ENCODE assay signal across 20 cellular contexts in the genomic region with DNA sequence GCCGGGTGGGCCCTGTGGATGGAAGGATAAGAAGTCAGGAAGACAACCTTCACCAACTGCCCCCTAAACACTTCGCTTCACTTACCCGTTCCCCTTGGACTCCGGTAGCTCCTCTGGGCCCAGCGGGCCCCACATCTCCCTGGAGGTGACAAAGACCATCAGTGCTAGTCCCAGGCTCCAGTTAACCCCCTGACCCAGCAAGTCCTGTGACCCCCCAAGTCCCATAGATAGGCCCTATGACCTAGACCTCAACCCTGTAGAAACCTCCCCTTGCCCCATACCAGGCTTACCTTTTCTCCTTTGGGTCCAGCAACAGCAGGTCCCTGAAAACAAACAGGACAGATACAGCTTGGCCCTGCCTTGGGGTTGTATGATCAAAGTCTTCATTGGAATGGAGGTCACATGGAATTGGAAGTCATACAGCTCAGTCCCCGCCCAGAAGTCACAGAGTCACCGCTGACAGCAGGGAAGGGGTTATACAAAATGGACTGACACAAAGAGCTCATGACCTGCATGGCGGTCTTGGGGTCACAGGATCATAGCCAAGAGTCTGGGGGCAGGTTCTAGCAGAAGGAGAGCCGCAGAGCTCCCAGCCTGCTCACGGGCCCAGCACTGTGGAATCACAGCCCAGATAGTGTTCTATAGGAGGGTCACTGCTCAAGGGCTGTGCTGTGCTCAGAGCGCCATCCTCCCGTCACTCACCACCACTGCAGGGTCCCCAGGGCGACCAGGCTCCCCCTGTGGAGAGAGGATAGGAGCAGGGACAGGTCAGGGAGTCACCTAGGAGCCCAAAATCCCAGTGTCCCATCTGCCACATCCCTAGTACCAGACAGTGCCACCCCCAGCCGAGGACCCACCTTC. TPM values are rescaled to one million over a fixed set of nuclear protein-coding genes. Genes with fewer than 3 reads are reported as not detected.
A peak's percentile ranks its signal among the peaks of the same experiment; 100 is the strongest.
DNase-seq lines count a peak whose midpoint lies in the region; ATAC-seq and TF ChIP-seq lines count a peak whose summit lies in the region.
"Had no signal": no experiment of that assay in that cellular context is flagged by ENCODE, and none has a peak within 500 bp of the region (broad histone marks: within the 10 kb centered on the region; RNA-seq: fewer than 3 reads in every experiment).

No MANE protein-coding gene starts in this region.

- DNase-seq in HFFc6 (no peak), RWPE1 (ENCODE audit: low spot score) (no peak), KG1 (lab: John Stamatoyannopoulos, UW) (no peak)
- DNase-seq: BE2C, DMS53, GDM1, GOT3, HCEC 1CT, NCI-H1092, NCI-H1436, NCI-H187 treated with DMSO at 0.1 percent for 48 hours, NCI-H2107, NCI-H446 treated with DMSO at 0.1 percent for 48 hours, NCI-H526 treated with DMSO at 0.1 percent for 48 hours, SHP77 had no signal

- H3K9me3 ChIP-seq in liver (ENCODE audit: control insufficient read depth in 4 of 4, low read length in 3 of 4), result no peaks in the 10 kb centered on the region
- H3K9me3 ChIP-seq: A549, BE2C had no signal

- H3K27ac ChIP-seq in RWPE1 (peak overlapping the region; percentile 100), liver (ENCODE audit: low read depth in 1 of 2, low read length in 2 of 2) (no peak overlapping the region)
- H3K27ac ChIP-seq: A549 had no signal

- H3K9me3 Mint-ChIP-seq in HFFc6, result no peaks in the 10 kb centered on the region

- POLR2A ChIA-PET in RWPE1 (lab: Yijun Ruan, JAX; ENCODE audit: low non-redundant PET), result no interaction called here

- no peaks in the 10 kb centered on the region for H3K27me3 ChIP-seq in liver (ENCODE audit: control insufficient read depth in 4 of 4, insufficient read depth in 4 of 4, low read length in 3 of 4)
- H3K27me3 ChIP-seq: BE2C had no signal

- H3K4me1 ChIP-seq in liver (ENCODE audit: control insufficient read depth in 4 of 4, insufficient read depth in 4 of 4, low read length in 3 of 4), result peaks cover 0 to 3% (median 0%) of the 10 kb centered on the region in 4 donors
- H3K4me1 ChIP-seq: A549, BE2C had no signal

- no peak overlapping the region for H3K4me3 Mint-ChIP-seq in HFFc6

- H3K36me3 Mint-ChIP-seq in HFFc6 (ENCODE audit: low read depth), result peaks cover 19% of the 10 kb centered on the region

- CTCF ChIA-PET in RWPE1 (lab: Yijun Ruan, JAX), result interaction anchor here (0.6 kb wide), 1 partner anchor 33 kb away, joined by 5 read pairs; no protein-coding TSS in a partner anchor

- peak overlapping the region; percentile 18; the same call in 1 of the 2 replicates for H3K27ac Mint-ChIP-seq in HFFc6

- no peaks in the 10 kb centered on the region; the same call in 1 of the 2 replicates for H3K27me3 Mint-ChIP-seq in HFFc6 (ENCODE audit: insufficient read depth)

- H3K4me3 ChIP-seq in liver (ENCODE audit: low read depth in 1 of 3, low read length in 3 of 3), result no peak overlapping the region
- H3K4me3 ChIP-seq: A549 had no signal

- H3K36me3 ChIP-seq in liver (ENCODE audit: control insufficient read depth in 4 of 4, insufficient read depth in 3 of 4, low read depth in 1 of 4, low read length in 3 of 4), result no peaks in the 10 kb centered on the region
- H3K36me3 ChIP-seq: BE2C had no signal

- no peaks in the 10 kb centered on the region for H3K4me1 Mint-ChIP-seq in HFFc6 (ENCODE audit: low read depth)

- no peak for ATAC-seq in HG03354 (IDR thresholded peaks at IDR 0.05; ENCODE audit: poor library complexity, severe bottlenecking, unreplicated experiment)
- no peak for ATAC-seq in GM21515 (IDR thresholded peaks at IDR 0.05; ENCODE audit: unreplicated experiment)
- ATAC-seq: A549 had no signal

- WGBS in liver, result 86% methylated on average over 14 of the region's 14 CpGs

- TF ChIP-seq CTCF in HFFc6 (IDR thresholded peaks at IDR 0.05), result no peak
- no peak for TF ChIP-seq CTCF in RWPE1 (conservative IDR thresholded peaks at IDR 0.05; ENCODE audit: low read depth)
- TF ChIP-seq CTCF in liver (IDR thresholded peaks at IDR 0.05; ENCODE audit: low read depth, low read length, missing input control), result no peak

- no peak overlapping the region for H3K9ac ChIP-seq in liver (ENCODE audit: low read depth in 1 of 2, low read length in 2 of 2)

- TF ChIP-seq RAD21 in liver (IDR thresholded peaks at IDR 0.05), result no peak

TF ChIP-seq in liver, 16 proteins besides CTCF, POLR2A, EP300 and RAD21:
- peak in 1 of 2 donors; percentile 6 for TF ChIP-seq RXRA (IDR thresholded peaks at IDR 0.05)
- peak; percentile 35 to 41 for TF ChIP-seq HNF4A (conservative IDR thresholded peaks at IDR 0.05)
- TF ChIP-seq, protein P1, sequence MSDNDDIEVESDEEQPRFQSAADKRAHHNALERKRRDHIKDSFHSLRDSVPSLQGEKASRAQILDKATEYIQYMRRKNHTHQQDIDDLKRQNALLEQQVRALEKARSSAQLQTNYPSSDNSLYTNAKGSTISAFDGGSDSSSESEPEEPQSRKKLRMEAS (IDR thresholded peaks at IDR 0.05), result no peak

RNA-seq across cellular contexts. Expression of gene COL7A1, which starts 13.3 kb away (rescaled TPM):
- total RNA-seq in HFFc6 (2021; fragmentation: NEBNext Ultra II Directional; extraction: Animal tissue kit (Norgen Biotek cat#: 25700)), result 100 to 1,000 TPM in 1 of 6 experiments, 10 to 100 TPM in 5; 74.9 to 113 (median 80.8) TPM
- under 1 TPM; 0.37 to 0.84 TPM for total RNA-seq in liver
- under 1 TPM; 0.24 to 0.43 TPM for polyA plus RNA-seq in liver

RNA-seq across cellular contexts. Expression of gene UCN2, which starts 18.3 kb away (rescaled TPM):
- 1 to 10 TPM; 4.3 to 6.4 (median 5.0) TPM for total RNA-seq in HFFc6 (2021; fragmentation: NEBNext Ultra II Directional; extraction: Animal tissue kit (Norgen Biotek cat#: 25700))
- total RNA-seq in liver, result under 1 TPM in 1 of 2 donors, not detected in 1; 0.08 TPM
- polyA plus RNA-seq in liver, result not detected

RNA-seq across cellular contexts. Expression of gene PFKFB4, which starts 25.2 kb away (rescaled TPM):
- total RNA-seq in HFFc6 (2021; fragmentation: NEBNext Ultra II Directional; extraction: Animal tissue kit (Norgen Biotek cat#: 25700)), result 10 to 100 TPM in 1 of 6 experiments, 1 to 10 TPM in 5; 7.5 to 10.5 (median 8.9) TPM
- 1 to 10 TPM; 2.7 to 5.3 TPM for total RNA-seq in liver
- polyA plus RNA-seq in liver, result under 1 TPM; 0.46 to 0.78 TPM

RNA-seq across cellular contexts. Expression of gene UQCRC1, which starts 27.6 kb away (rescaled TPM):
- 100 to 1,000 TPM; 254 to 322 (median 276) TPM for total RNA-seq in HFFc6 (2021; fragmentation: NEBNext Ultra II Directional; extraction: Animal tissue kit (Norgen Biotek cat#: 25700))
- 100 to 1,000 TPM; 153 to 373 TPM for total RNA-seq in liver
- 100 to 1,000 TPM; 275 to 304 TPM for polyA plus RNA-seq in liver

RNA-seq across cellular contexts. Expression of gene TMEM89, which starts 39.7 kb away (rescaled TPM):
- under 1 TPM in 1 of 6 experiments, not detected in 5; 0.25 TPM for total RNA-seq in HFFc6 (2021; fragmentation: NEBNext Ultra II Directional; extraction: Animal tissue kit (Norgen Biotek cat#: 25700))
- total RNA-seq in liver, result not detected
- polyA plus RNA-seq in liver, result not detected
- total RNA-seq: RPMI7951 had no signal
- polyA plus RNA-seq: A549 had no signal

Comparison
In these comparisons a context has a peak if more than half of its experiments do, and no peak if none do; other contexts are left out.
1. RNA of gene COL7A1, which starts 13.3 kb away (total RNA-seq): 74.9 to 113 TPM in HFFc6; 0.37 to 0.84 TPM in liver; every median in the first group is over 10 times any median in the second.
2. RNA of gene UCN2, which starts 18.3 kb away (total RNA-seq): 4.3 to 6.4 TPM in HFFc6; 0.08 TPM in liver; every median in the first group is over 4 times any median in the second.